9 cellular contexts compared by ENCODE assay signal in the genomic region with DNA sequence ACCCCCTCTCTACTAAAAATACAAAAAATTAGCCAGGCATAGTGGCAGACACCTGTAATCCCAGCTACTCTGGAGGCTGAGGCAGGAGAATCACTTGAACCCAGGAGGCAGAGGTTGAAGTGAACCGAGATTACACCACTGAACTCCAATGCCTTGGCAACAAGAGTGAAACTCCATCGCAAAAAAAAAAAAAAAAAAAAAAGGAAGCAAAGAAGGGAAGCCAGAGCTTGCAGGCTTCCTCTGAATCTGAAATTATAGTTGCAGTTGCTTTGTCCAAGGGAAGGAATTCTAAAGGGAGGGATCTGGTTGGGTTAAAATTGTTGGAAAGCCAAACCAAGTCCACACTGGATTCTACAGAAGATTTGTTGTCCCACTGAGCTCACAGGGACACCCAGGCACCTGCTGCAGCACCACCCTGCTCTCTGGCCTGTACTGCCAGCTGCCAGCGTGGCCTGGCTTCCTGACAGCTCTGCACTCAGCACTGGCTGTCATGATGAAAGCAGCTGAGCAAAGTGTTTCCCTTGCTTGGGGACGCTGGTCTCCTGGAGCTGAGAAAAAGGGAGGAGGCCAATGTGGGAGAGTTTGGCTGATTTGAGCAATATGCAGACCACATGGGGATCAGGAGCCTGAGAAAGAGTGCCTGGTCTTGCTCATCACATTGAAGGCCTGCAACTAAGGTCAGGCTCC.
A peak's percentile ranks its signal among the peaks of the same experiment; 100 is the strongest.
DNase-seq lines count a peak whose midpoint lies in the region; ATAC-seq and TF ChIP-seq lines count a peak whose summit lies in the region.
"Had no signal": no experiment of that assay in that cellular context is flagged by ENCODE, and none has a peak within 500 bp of the region (broad histone marks: within the 10 kb centered on the region; RNA-seq: fewer than 3 reads in every experiment).

No MANE protein-coding gene starts in this region.

- H3K9me3 ChIP-seq in HEK293 (ENCODE audit: control insufficient read depth, insufficient read depth, low read depth, low read length) = no peaks in the 10 kb centered on the region

- H3K9me3 Mint-ChIP-seq in activated T-cell treated with anti-CD3 and anti-CD28 coated beads, Interleukin-2, amount 50 U/mL, for 4 hours = peaks cover 12% of the 10 kb centered on the region

- CTCF ChIA-PET in HEK293 (lab: Yijun Ruan, JAX) = no interaction called here

- WGBS in lower leg skin, 2 donors = 8 to 29% methylated on average over 4 of the region's 4 CpGs

- H3K36me3 Mint-ChIP-seq in activated T-cell treated with anti-CD3 and anti-CD28 coated beads, Interleukin-2, amount 50 U/mL, for 4 hours (ENCODE audit: insufficient read depth) = peaks cover 2% of the 10 kb centered on the region

- H3K4me3 ChIP-seq in HEK293 (ENCODE audit: low read depth, low read length) = no peak overlapping the region
- no peak overlapping the region for H3K4me3 ChIP-seq in lower leg skin (ENCODE audit: low read depth, poor library complexity, severe bottlenecking)

- POLR2A ChIA-PET in HEK293 (lab: Yijun Ruan, JAX) = no interaction called here

- no peak overlapping the region for H3K27ac ChIP-seq in HEK293 (ENCODE audit: extremely low read depth, low read depth, low read length)

- DNase-seq in AML-193 (lab: John Stamatoyannopoulos, UW) (peak; percentile 33 to 76), RPMI8226 (peak; percentile 90), lower leg skin (ENCODE audit: low spot score in 2 of 2) (peak; percentile 61 to 90), germinal center (ENCODE audit: low spot score) (no peak), kidney tubule cell (ENCODE audit: low spot score) (no peak)
- no peak for DNase-seq in stimulated activated CD4-positive, alpha-beta T cell treated with anti-CD3 and anti-CD28 coated beads, Interleukin-1b, Interleukin-23, amount 100 ng/mL, for 48 hours
- DNase-seq in activated T-cell treated with anti-CD3 and anti-CD28 coated beads, Interleukin-2, amount 50 U/mL, for 4 hours = no peak
- DNase-seq: CD4-positive, alpha-beta memory T cell had no signal

- H3K4me1 ChIP-seq in HEK293 (ENCODE audit: control insufficient read depth, insufficient read depth, low read length) = no peaks in the 10 kb centered on the region

- no peak overlapping the region for H3K4me3 Mint-ChIP-seq in activated T-cell treated with anti-CD3 and anti-CD28 coated beads, Interleukin-2, amount 50 U/mL, for 4 hours
- H3K4me3 Mint-ChIP-seq: CD4-positive, alpha-beta memory T cell had no signal

- no peak for TF ChIP-seq CTCF in HEK293 (tag by site-specific recombination; IDR thresholded peaks at IDR 0.05)
- no peak for TF ChIP-seq CTCF in lower leg skin (IDR thresholded peaks at IDR 0.05)

- H3K36me3 ChIP-seq in HEK293 (ENCODE audit: control insufficient read depth in 2 of 2, insufficient read depth in 1 of 2, low read length in 2 of 2) = no peaks in the 10 kb centered on the region

- peaks cover 3% of the 10 kb centered on the region for H3K27me3 Mint-ChIP-seq in activated T-cell treated with anti-CD3 and anti-CD28 coated beads, Interleukin-2, amount 50 U/mL, for 4 hours (ENCODE audit: low read depth)

- no peak for TF ChIP-seq POLR2A in lower leg skin (IDR thresholded peaks at IDR 0.05)

- no peaks in the 10 kb centered on the region for H3K4me1 Mint-ChIP-seq in activated T-cell treated with anti-CD3 and anti-CD28 coated beads, Interleukin-2, amount 50 U/mL, for 4 hours (ENCODE audit: low read depth)
- H3K4me1 Mint-ChIP-seq: CD4-positive, alpha-beta memory T cell had no signal

- no peak for ATAC-seq in activated T-cell treated with anti-CD3 and anti-CD28 coated beads, Interleukin-2, amount 50 U/mL, for 4 hours

- intact Hi-C loops in lower leg skin (cut with DNase I; ENCODE audit: low total_unique reads) = no loop called here

TF ChIP-seq in HEK293, 187 proteins besides CTCF, POLR2A, EP300 and RAD21:
- TF ChIP-seq ZIC2 (tag by site-specific recombination; IDR thresholded peaks at IDR 0.05) = peak; percentile 51
- TF ChIP-seq ZBTB44 (tag by site-specific recombination; IDR thresholded peaks at IDR 0.05) = no peak
- TF ChIP-seq, protein P1, sequence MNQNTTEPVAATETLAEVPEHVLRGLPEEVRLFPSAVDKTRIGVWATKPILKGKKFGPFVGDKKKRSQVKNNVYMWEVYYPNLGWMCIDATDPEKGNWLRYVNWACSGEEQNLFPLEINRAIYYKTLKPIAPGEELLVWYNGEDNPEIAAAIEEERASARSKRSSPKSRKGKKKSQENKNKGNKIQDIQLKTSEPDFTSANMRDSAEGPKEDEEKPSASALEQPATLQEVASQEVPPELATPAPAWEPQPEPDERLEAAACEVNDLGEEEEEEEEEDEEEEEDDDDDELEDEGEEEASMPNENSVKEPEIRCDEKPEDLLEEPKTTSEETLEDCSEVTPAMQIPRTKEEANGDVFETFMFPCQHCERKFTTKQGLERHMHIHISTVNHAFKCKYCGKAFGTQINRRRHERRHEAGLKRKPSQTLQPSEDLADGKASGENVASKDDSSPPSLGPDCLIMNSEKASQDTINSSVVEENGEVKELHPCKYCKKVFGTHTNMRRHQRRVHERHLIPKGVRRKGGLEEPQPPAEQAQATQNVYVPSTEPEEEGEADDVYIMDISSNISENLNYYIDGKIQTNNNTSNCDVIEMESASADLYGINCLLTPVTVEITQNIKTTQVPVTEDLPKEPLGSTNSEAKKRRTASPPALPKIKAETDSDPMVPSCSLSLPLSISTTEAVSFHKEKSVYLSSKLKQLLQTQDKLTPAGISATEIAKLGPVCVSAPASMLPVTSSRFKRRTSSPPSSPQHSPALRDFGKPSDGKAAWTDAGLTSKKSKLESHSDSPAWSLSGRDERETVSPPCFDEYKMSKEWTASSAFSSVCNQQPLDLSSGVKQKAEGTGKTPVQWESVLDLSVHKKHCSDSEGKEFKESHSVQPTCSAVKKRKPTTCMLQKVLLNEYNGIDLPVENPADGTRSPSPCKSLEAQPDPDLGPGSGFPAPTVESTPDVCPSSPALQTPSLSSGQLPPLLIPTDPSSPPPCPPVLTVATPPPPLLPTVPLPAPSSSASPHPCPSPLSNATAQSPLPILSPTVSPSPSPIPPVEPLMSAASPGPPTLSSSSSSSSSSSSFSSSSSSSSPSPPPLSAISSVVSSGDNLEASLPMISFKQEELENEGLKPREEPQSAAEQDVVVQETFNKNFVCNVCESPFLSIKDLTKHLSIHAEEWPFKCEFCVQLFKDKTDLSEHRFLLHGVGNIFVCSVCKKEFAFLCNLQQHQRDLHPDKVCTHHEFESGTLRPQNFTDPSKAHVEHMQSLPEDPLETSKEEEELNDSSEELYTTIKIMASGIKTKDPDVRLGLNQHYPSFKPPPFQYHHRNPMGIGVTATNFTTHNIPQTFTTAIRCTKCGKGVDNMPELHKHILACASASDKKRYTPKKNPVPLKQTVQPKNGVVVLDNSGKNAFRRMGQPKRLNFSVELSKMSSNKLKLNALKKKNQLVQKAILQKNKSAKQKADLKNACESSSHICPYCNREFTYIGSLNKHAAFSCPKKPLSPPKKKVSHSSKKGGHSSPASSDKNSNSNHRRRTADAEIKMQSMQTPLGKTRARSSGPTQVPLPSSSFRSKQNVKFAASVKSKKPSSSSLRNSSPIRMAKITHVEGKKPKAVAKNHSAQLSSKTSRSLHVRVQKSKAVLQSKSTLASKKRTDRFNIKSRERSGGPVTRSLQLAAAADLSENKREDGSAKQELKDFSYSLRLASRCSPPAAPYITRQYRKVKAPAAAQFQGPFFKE (tag by site-specific recombination; IDR thresholded peaks at IDR 0.05; ENCODE audit: borderline replicate concordance) = no peak
- no peak for TF ChIP-seq ATF2 (tag by site-specific recombination; IDR thresholded peaks at IDR 0.05; ENCODE audit: low read depth)
- TF ChIP-seq HOXC10 (CRISPR knock-in tag; IDR thresholded peaks at IDR 0.05) = no peak
- TF ChIP-seq TCF7L2 (IDR thresholded peaks at IDR 0.05; ENCODE audit: borderline replicate concordance, low read depth, low read length) = no peak
- TF ChIP-seq GLIS1 (tag by site-specific recombination; IDR thresholded peaks at IDR 0.05) = peak; percentile 59
- TF ChIP-seq ZBTB8A (tag by site-specific recombination; IDR thresholded peaks at IDR 0.05) = no peak
- no peak for TF ChIP-seq ZNF701 (tag by site-specific recombination; IDR thresholded peaks at IDR 0.05)
- no peak for TF ChIP-seq BCL11B (tag by site-specific recombination; IDR thresholded peaks at IDR 0.05; ENCODE audit: low read depth)

Comparison
In these comparisons a context has a peak if more than half of its experiments do, and no peak if none do; other contexts are left out.
1. DNase-seq: peak in AML-193 (2 of 2), RPMI8226 (single experiment) and lower leg skin (2 of 2); none in germinal center (single experiment), kidney tubule cell (single experiment), stimulated activated CD4-positive, alpha-beta T cell treated with anti-CD3 and anti-CD28 coated beads, Interleukin-1b, Interleukin-23, amount 100 ng/mL, for 48 hours (single experiment) and activated T-cell treated with anti-CD3 and anti-CD28 coated beads, Interleukin-2, amount 50 U/mL, for 4 hours (single experiment).